Comparison of ENCODE assay signal across 15 cellular contexts in the genomic region with DNA sequence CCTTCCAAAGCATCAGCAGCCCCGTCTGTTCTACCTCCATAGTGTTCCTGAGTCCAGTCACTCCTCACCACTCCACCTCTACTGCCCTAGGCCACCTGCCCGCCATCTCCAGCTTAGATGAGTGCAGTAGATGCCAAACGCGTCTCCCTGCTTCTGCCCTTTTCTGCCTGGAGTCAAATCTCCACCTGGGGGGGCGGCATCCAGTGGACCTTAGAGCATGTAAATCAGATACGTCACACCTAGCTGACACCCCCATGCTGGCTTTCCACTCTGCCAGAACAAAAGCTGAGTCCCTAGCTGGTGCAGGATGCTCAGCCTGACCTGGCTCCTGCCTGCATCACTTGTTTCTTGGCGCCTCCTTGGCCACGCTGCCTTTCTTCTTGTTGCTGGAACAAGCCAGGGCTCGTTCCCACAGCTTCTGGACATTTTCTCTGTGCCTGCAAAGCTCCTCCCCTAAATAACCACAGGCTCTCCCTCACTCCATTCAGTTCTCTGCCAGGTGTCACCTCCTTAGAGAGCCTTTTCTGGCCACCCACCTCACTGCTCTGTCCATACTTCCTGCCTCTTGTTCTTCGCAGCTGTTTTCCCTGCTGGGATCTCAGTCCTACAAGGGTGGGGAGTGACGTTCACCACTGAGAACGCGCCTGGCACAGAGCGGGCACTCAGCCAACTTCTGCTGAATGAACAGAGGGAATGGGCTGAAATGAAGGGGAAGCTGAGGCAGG. TPM values are rescaled to one million over a fixed set of nuclear protein-coding genes. Genes with fewer than 3 reads are reported as not detected.
DNase-seq lines count a peak whose midpoint lies in the region; ATAC-seq and TF ChIP-seq lines count a peak whose summit lies in the region.
"Had no signal": no experiment of that assay in that cellular context is flagged by ENCODE, and none has a peak within 500 bp of the region (broad histone marks: within the 10 kb centered on the region; RNA-seq: fewer than 3 reads in every experiment).

No MANE protein-coding gene starts in this region.

- H3K27me3 ChIP-seq in SK-N-SH (ENCODE audit: insufficient read depth) (no peaks in the 10 kb centered on the region), adrenal gland (no peaks in the 10 kb centered on the region), suprapubic skin (no peaks in the 10 kb centered on the region)
- H3K27me3 ChIP-seq: tibial artery had no signal

- no peaks in the 10 kb centered on the region for H3K9me2 ChIP-seq in SK-N-SH

- no peak for TF ChIP-seq CTCF in SK-N-SH (IDR thresholded peaks at IDR 0.05)
- no peak for TF ChIP-seq CTCF in adrenal gland (IDR thresholded peaks at IDR 0.05)
- no peak for TF ChIP-seq CTCF in suprapubic skin (IDR thresholded peaks at IDR 0.05)

- H3K27ac ChIP-seq in SK-N-SH (ENCODE audit: low read depth in 2 of 2, low read length in 1 of 2) = no peak overlapping the region; a peak in 1 of 4 replicates
- H3K27ac ChIP-seq in adrenal gland = no peak overlapping the region
- H3K27ac ChIP-seq in suprapubic skin = peak overlapping the region; percentile 34
- H3K27ac ChIP-seq: tibial artery had no signal

- TF ChIP-seq RAD21 in SK-N-SH (IDR thresholded peaks at IDR 0.05; ENCODE audit: low read length) = no peak

- no peak for TF ChIP-seq EP300 in SK-N-SH (IDR thresholded peaks at IDR 0.05; ENCODE audit: borderline replicate concordance in 1 of 2, low read depth in 1 of 2, low read length in 1 of 2)
- no peak for TF ChIP-seq EP300 in suprapubic skin (IDR thresholded peaks at IDR 0.05)

- no peaks in the 10 kb centered on the region for H3K9me3 ChIP-seq in SK-N-SH
- no peaks in the 10 kb centered on the region for H3K9me3 ChIP-seq in adrenal gland (replicated peaks in 1 of 3)
- H3K9me3 ChIP-seq in suprapubic skin = no peaks in the 10 kb centered on the region
- H3K9me3 ChIP-seq: tibial artery had no signal

- H3F3A ChIP-seq in SK-N-SH (replicated peaks; ENCODE audit: insufficient read depth) = peaks cover 16% of the 10 kb centered on the region

- WGBS in SK-N-SH (ENCODE audit: low lambda C conversion rate) = 93% methylated on average over 14 of the region's 14 CpGs
- WGBS in adrenal gland, 4 donors = 86 to 90% (median 89%) methylated on average over 13 to 14 of the region's 14 CpGs
- WGBS in suprapubic skin = 66% methylated on average over 14 of the region's 14 CpGs

- H3K4me3 ChIP-seq in SK-N-SH (ENCODE audit: low read depth in 2 of 2, low read length in 1 of 2) (no peak overlapping the region), adrenal gland (no peak overlapping the region), suprapubic skin (no peak overlapping the region)
- H3K4me3 ChIP-seq: tibial artery had no signal

- peaks cover 20 to 26% of the 10 kb centered on the region in 2 experiments; a peak in 3 of 4 replicates for H3K4me1 ChIP-seq in SK-N-SH (ENCODE audit: control insufficient read depth in 1 of 2, insufficient read depth in 2 of 2, low read depth in 1 of 2, low read length in 1 of 2)
- H3K4me1 ChIP-seq in adrenal gland (replicated peaks in 1 of 2) = peaks cover 11 to 24% of the 10 kb centered on the region in 2 donors
- H3K4me1 ChIP-seq in suprapubic skin = peaks cover 56% of the 10 kb centered on the region

- intact Hi-C loops in adrenal gland (cut with DNase I) = loop anchor here in 1 of 2 donors (10.0 kb wide), 1 partner anchor 145 kb away; the partner anchor contains the start of genes FLOT1 and IER3

- TF ChIP-seq POLR2A in adrenal gland (IDR thresholded peaks at IDR 0.05) (no peak), suprapubic skin (IDR thresholded peaks at IDR 0.05) (no peak)

- H3K9ac ChIP-seq in SK-N-SH = no peak overlapping the region

- H3K36me3 ChIP-seq in SK-N-SH (replicated peaks in 1 of 2; ENCODE audit: control insufficient read depth in 1 of 2, insufficient read depth in 2 of 2, low read length in 1 of 2) = peaks cover 10 to 39% of the 10 kb centered on the region in 2 experiments
- peaks cover 0 to 46% of the 10 kb centered on the region in 2 donors for H3K36me3 ChIP-seq in adrenal gland (replicated peaks in 1 of 2)
- H3K36me3 ChIP-seq in suprapubic skin = peaks cover 63% of the 10 kb centered on the region

- H3K79me2 ChIP-seq in SK-N-SH (ENCODE audit: insufficient read depth) = peaks cover 57% of the 10 kb centered on the region

- no peak for ATAC-seq in SK-N-SH treated with all-trans-retinoic acid at 6 μM for 48 hours
- no peak for ATAC-seq in left lobe of liver
- ATAC-seq in GM21515 (IDR thresholded peaks at IDR 0.05; ENCODE audit: unreplicated experiment) = no peak
- ATAC-seq: naive thymus-derived CD4-positive, alpha-beta T cell had no signal

- H2AFZ ChIP-seq in SK-N-SH (ENCODE audit: low read depth) = no peak overlapping the region

- no peak overlapping the region for H3K4me2 ChIP-seq in SK-N-SH

- POLR2A ChIA-PET in SK-N-SH (lab: Yijun Ruan, JAX) = interaction anchor here (0.7 kb wide), 1 partner anchor 17 kb away, joined by 3 read pairs; no protein-coding TSS in a partner anchor

- DNase-seq in SK-N-SH (peak; percentile 32), adrenal gland (peak in 4 of 7 donors; percentile 12 to 79 (median 25)), left lobe of liver (ENCODE audit: low spot score) (peak; percentile 40), suprapubic skin (ENCODE audit: low spot score in 2 of 2) (no peak), A172 (ENCODE audit: low spot score) (no peak)
- DNase-seq in stimulated activated CD4-positive, alpha-beta T cell treated with anti-CD3 and anti-CD28 coated beads, Interleukin-1b, Interleukin-23, amount 100 ng/mL, for 48 hours = no peak
- DNase-seq: ACHN; naive thymus-derived CD4-positive, alpha-beta T cell; NCI-H526; stimulated activated CD4-positive, alpha-beta T cell treated with anti-CD3 and anti-CD28 coated beads, Interleukin-4, amount 100 ng/mL, for 4 hours had no signal

- CTCF ChIA-PET in SK-N-SH (lab: Yijun Ruan, JAX) = interaction anchor here (0.6 to 2.4 kb wide), 10 partner anchors 9 to 407 kb away, joined by 3 to 14 read pairs (median 4); partner anchors contain the start of gene VARS2

- H4K20me1 ChIP-seq in SK-N-SH (ENCODE audit: insufficient read depth) = no peaks in the 10 kb centered on the region

TF ChIP-seq in SK-N-SH, 30 proteins besides CTCF, POLR2A, EP300 and RAD21 (continues in another document):
- no peak for TF ChIP-seq ELF1 (IDR thresholded peaks at IDR 0.05)

TF ChIP-seq in SK-N-SH treated with all-trans-retinoic acid at 6 μM for 48 hours, 23 proteins besides CTCF, POLR2A, EP300 and RAD21:
- TF ChIP-seq ESRRG (CRISPR knock-in tag; IDR thresholded peaks at IDR 0.05) = no peak
TF ChIP-seq in SK-N-SH treated with all-trans-retinoic acid at 6 μM for 48 hours: peak in this region for 0.

RNA-seq across cellular contexts. Expression of gene DDR1, which starts 5.8 kb away (rescaled TPM):
- polyA plus RNA-seq in SK-N-SH (2012; rRNA removed) (40.2 and 52.8 TPM in 2 replicates), adrenal gland (10 to 100 TPM; 18.0 to 53.3 (median 50.5) TPM)
- polyA plus RNA-seq in SK-N-SH (2012; cell fraction: cytosol; rRNA removed) = 32.1 and 42.6 TPM in 2 replicates
- 82.7 and 101 TPM in 2 replicates for polyA plus RNA-seq in SK-N-SH (2012; cell fraction: nucleus; rRNA removed)
- total RNA-seq in adrenal gland (100 to 1,000 TPM in 4 of 8 donors, 10 to 100 TPM in 4; 38.5 to 239 (median 105) TPM), left lobe of liver (5.1 TPM), suprapubic skin (100 to 1,000 TPM; 161 to 210 (median 188) TPM)
- 39.0 and 50.9 TPM in 2 replicates for total RNA-seq in A172 (2014; rRNA removed; shearing (Covaris generic))

RNA-seq across cellular contexts. Expression of gene GTF2H4, which starts 17.9 kb away (rescaled TPM):
- polyA plus RNA-seq in SK-N-SH (2012; rRNA removed) = 30.7 and 34.9 TPM in 2 replicates
- 17.5 and 22.3 TPM in 2 replicates for polyA plus RNA-seq in SK-N-SH (2012; cell fraction: cytosol; rRNA removed)
- polyA plus RNA-seq in SK-N-SH (2012; cell fraction: nucleus; rRNA removed) = 116 and 138 TPM in 2 replicates
- total RNA-seq in adrenal gland = 10 to 100 TPM in 6 of 8 donors, 1 to 10 TPM in 2; 3.7 to 48.6 (median 21.8) TPM
- polyA plus RNA-seq in adrenal gland = 10 to 100 TPM; 30.8 to 71.9 (median 57.8) TPM
- total RNA-seq in left lobe of liver = 21.7 TPM
- total RNA-seq in suprapubic skin = 10 to 100 TPM; 10.5 to 33.5 (median 11.3) TPM
- 8.9 and 24.9 TPM in 2 replicates for total RNA-seq in A172 (2014; rRNA removed; shearing (Covaris generic))

RNA-seq across cellular contexts. Expression of gene VARS2, which starts 24.0 kb away (rescaled TPM):
- polyA plus RNA-seq in SK-N-SH (2012; rRNA removed) = 31.2 TPM in 2 replicates
- polyA plus RNA-seq in SK-N-SH (2012; cell fraction: cytosol; rRNA removed) = 10.5 and 13.7 TPM in 2 replicates
- polyA plus RNA-seq in SK-N-SH (2012; cell fraction: nucleus; rRNA removed) = 139 and 142 TPM in 2 replicates
- 10 to 100 TPM; 17.1 to 51.6 (median 31.7) TPM for total RNA-seq in adrenal gland
- 10 to 100 TPM; 21.2 to 89.6 (median 55.4) TPM for polyA plus RNA-seq in adrenal gland
- 28.9 TPM for total RNA-seq in left lobe of liver
- 10 to 100 TPM; 12.6 to 22.0 (median 19.2) TPM for total RNA-seq in suprapubic skin
- 25.2 and 28.2 TPM in 2 replicates for total RNA-seq in A172 (2014; rRNA removed; shearing (Covaris generic))

RNA-seq across cellular contexts. Expression of gene SFTA2, which starts 41.9 kb away (rescaled TPM):
- polyA plus RNA-seq in SK-N-SH (2012; rRNA removed) = not detected in 2 replicates
- not detected in 2 replicates for polyA plus RNA-seq in SK-N-SH (2012; cell fraction: cytosol; rRNA removed)
- 0.09 TPM in 1 of 2 replicates, not detected in the other for polyA plus RNA-seq in SK-N-SH (2012; cell fraction: nucleus; rRNA removed)
- total RNA-seq in adrenal gland = 1 to 10 TPM in 1 of 8 donors, under 1 TPM in 1, not detected in 6; 0.38 to 1.5 TPM
- polyA plus RNA-seq in adrenal gland = under 1 TPM in 2 of 3 donors, not detected in 1; 0.20 to 0.24 TPM
- total RNA-seq in left lobe of liver = not detected
- total RNA-seq in suprapubic skin = not detected
- not detected in 2 replicates for total RNA-seq in A172 (2014; rRNA removed; shearing (Covaris generic))
- total RNA-seq: activated CD8-positive, alpha-beta memory T cell treated with anti-CD3 and anti-CD28 coated beads for 36 hours; chondrocyte; naive thymus-derived CD4-positive, alpha-beta T cell had no signal

RNA-seq across cellular contexts. Expression of gene MUCL3, which starts 50.7 kb away (rescaled TPM):
- polyA plus RNA-seq in SK-N-SH (2012; rRNA removed) (not detected in 2 replicates), adrenal gland (under 1 TPM in 2 of 3 donors, not detected in 1; under 0.01 to 0.02 TPM)
- polyA plus RNA-seq in SK-N-SH (2012; cell fraction: cytosol; rRNA removed) = 0.01 TPM in 2 replicates
- not detected in 2 replicates for polyA plus RNA-seq in SK-N-SH (2012; cell fraction: nucleus; rRNA removed)
- total RNA-seq in adrenal gland (not detected), left lobe of liver (not detected), suprapubic skin (not detected)
- total RNA-seq in A172 (2014; rRNA removed; shearing (Covaris generic)) = 0.43 TPM in 1 of 2 replicates, not detected in the other
- total RNA-seq: activated CD8-positive, alpha-beta memory T cell treated with anti-CD3 and anti-CD28 coated beads for 36 hours; naive thymus-derived CD4-positive, alpha-beta T cell had no signal
- polyA plus RNA-seq: naive thymus-derived CD4-positive, alpha-beta T cell had no signal

Comparison
In these comparisons a context has a peak if more than half of its experiments do, and no peak if none do; other contexts are left out.
1. DNase-seq: peak in SK-N-SH (single experiment), adrenal gland (4 of 7) and left lobe of liver (single experiment); none in suprapubic skin (0 of 2), stimulated activated CD4-positive, alpha-beta T cell treated with anti-CD3 and anti-CD28 coated beads, Interleukin-1b, Interleukin-23, amount 100 ng/mL, for 48 hours (single experiment) and A172 (single experiment).